In the genomic region with DNA sequence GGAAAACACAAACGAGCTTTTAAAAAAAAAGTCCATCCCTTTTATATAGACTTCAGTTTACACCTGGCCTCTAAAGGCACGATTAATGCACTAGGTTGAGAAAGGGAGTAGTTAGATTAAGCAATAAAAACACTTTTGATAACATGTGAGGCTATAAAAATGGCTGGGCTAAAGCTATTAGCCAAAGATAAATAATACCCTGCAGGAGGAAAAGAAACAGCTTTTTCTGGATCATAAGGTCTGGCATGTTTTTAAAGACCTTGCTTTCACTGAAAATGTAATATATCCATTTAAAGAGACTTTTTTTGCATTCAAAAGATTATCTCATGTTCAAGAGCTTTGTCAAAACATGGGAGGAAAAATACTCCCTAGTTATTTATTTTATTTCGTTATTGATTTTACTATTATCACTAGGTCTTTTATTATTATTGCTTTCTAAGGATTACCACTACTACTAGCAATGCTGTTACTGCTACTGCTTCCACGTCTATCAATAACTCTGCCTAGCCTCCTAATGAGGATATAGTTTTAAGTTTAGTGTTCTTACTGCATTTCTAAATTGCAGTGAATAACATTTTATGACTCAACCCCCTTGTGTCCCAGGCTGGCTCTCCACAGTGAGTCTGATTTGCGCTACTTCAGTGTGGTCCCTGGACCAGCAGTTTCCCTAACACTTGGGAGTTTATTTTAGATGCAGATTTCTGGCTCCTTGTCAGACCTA, we compare ENCODE assay signal across 18 cellular contexts.
DNase-seq lines count a peak whose midpoint lies in the region; ATAC-seq, FAIRE-seq and TF ChIP-seq lines count a peak whose summit lies in the region.
"Had no signal": no experiment of that assay in that cellular context is flagged by ENCODE, and none has a peak within 500 bp of the region (broad histone marks: within the 10 kb centered on the region; RNA-seq: fewer than 3 reads in every experiment).

No MANE protein-coding gene starts in this region.

- H3K36me3 Mint-ChIP-seq in endodermal cell (ENCODE audit: low read depth): no peaks in the 10 kb centered on the region
- no peaks in the 10 kb centered on the region for H3K36me3 Mint-ChIP-seq in stimulated activated memory B cell treated with anti-CD40 and anti-IgM and Interleukin-4, amounts not matched to agents 10 μg/mL and 1 μg/mL and 100 μg/mL, for 72 hours
- H3K36me3 Mint-ChIP-seq: CD8-positive, alpha-beta memory T cell; IgD-negative memory B cell; natural killer cell had no signal

- H3K4me3 Mint-ChIP-seq in endodermal cell: no peak overlapping the region
- no peak overlapping the region for H3K4me3 Mint-ChIP-seq in stimulated activated memory B cell treated with anti-CD40 and anti-IgM and Interleukin-4, amounts not matched to agents 10 μg/mL and 1 μg/mL and 100 μg/mL, for 72 hours
- H3K4me3 Mint-ChIP-seq: CD8-positive, alpha-beta memory T cell; effector memory CD8-positive, alpha-beta T cell; natural killer cell; stimulated activated naive CD8-positive, alpha-beta T cell treated with anti-CD3 and anti-CD28 coated beads, Interleukin-15, amount 100 ng/mL, for 72 hours had no signal

- H3K9me3 ChIP-seq in right atrium auricular region: no peaks in the 10 kb centered on the region
- no peaks in the 10 kb centered on the region for H3K9me3 ChIP-seq in endodermal cell (ENCODE audit: control insufficient read depth, low read length)
- H3K9me3 ChIP-seq: SJCRH30 had no signal

- H3K4me1 ChIP-seq in right atrium auricular region (peaks cover 0 to 13% of the 10 kb centered on the region in 2 donors), endodermal cell (ENCODE audit: control insufficient read depth, insufficient read depth, low read length) (no peaks in the 10 kb centered on the region)
- H3K4me1 ChIP-seq: SJCRH30 had no signal

- intact Hi-C loops in Right ventricle myocardium superior (cut with DNase I): no loop called here

- H3K27ac Mint-ChIP-seq in endodermal cell: no peak overlapping the region
- no peak overlapping the region for H3K27ac Mint-ChIP-seq in stimulated activated memory B cell treated with anti-CD40 and anti-IgM and Interleukin-4, amounts not matched to agents 10 μg/mL and 1 μg/mL and 100 μg/mL, for 72 hours
- H3K27ac Mint-ChIP-seq: CD8-positive, alpha-beta memory T cell; effector memory CD8-positive, alpha-beta T cell; IgD-negative memory B cell; natural killer cell; stimulated activated naive CD8-positive, alpha-beta T cell treated with anti-CD3 and anti-CD28 coated beads, Interleukin-15, amount 100 ng/mL, for 72 hours had no signal

- no peak overlapping the region for H3K9ac ChIP-seq in endodermal cell (ENCODE audit: extremely low read depth, low read length, poor library complexity, severe bottlenecking)

- H3K36me3 ChIP-seq in right atrium auricular region: no peaks in the 10 kb centered on the region
- no peaks in the 10 kb centered on the region for H3K36me3 ChIP-seq in endodermal cell (ENCODE audit: control insufficient read depth, insufficient read depth, low read length)
- H3K36me3 ChIP-seq: SJCRH30 had no signal

- FAIRE-seq in RCC 7860 (lab: Jason Lieb, UNC): no peak

- H3K27me3 ChIP-seq in right atrium auricular region: no peaks in the 10 kb centered on the region
- H3K27me3 ChIP-seq in endodermal cell (ENCODE audit: control insufficient read depth, insufficient read depth, low read length, poor library complexity, severe bottlenecking): no peaks in the 10 kb centered on the region
- H3K27me3 ChIP-seq: SJCRH30 had no signal

- no peak overlapping the region for H3K4me3 ChIP-seq in right atrium auricular region
- no peak overlapping the region for H3K4me3 ChIP-seq in choroid plexus epithelial cell (ENCODE audit: low read depth, low read length)
- no peak overlapping the region for H3K4me3 ChIP-seq in endodermal cell (ENCODE audit: low read length)
- H3K4me3 ChIP-seq: SJCRH30 had no signal

- H3K27ac ChIP-seq in right atrium auricular region (no peak overlapping the region), endodermal cell (ENCODE audit: low read depth, low read length) (no peak overlapping the region)
- H3K27ac ChIP-seq: SJCRH30 had no signal

- TF ChIP-seq CTCF in right atrium auricular region (IDR thresholded peaks at IDR 0.05) (no peak), choroid plexus epithelial cell (conservative IDR thresholded peaks at IDR 0.05; ENCODE audit: low read depth, low read length) (no peak), endodermal cell (conservative IDR thresholded peaks at IDR 0.05) (no peak)

- H3K9me3 Mint-ChIP-seq in endodermal cell: peaks cover 6% of the 10 kb centered on the region
- H3K9me3 Mint-ChIP-seq in stimulated activated memory B cell treated with anti-CD40 and anti-IgM and Interleukin-4, amounts not matched to agents 10 μg/mL and 1 μg/mL and 100 μg/mL, for 72 hours: no peaks in the 10 kb centered on the region
- H3K9me3 Mint-ChIP-seq: IgD-negative memory B cell; natural killer cell; stimulated activated naive CD8-positive, alpha-beta T cell treated with anti-CD3 and anti-CD28 coated beads, Interleukin-15, amount 100 ng/mL, for 72 hours had no signal

- H3K4me1 Mint-ChIP-seq in endodermal cell: peaks cover 3% of the 10 kb centered on the region
- H3K4me1 Mint-ChIP-seq in stimulated activated memory B cell treated with anti-CD40 and anti-IgM and Interleukin-4, amounts not matched to agents 10 μg/mL and 1 μg/mL and 100 μg/mL, for 72 hours: no peaks in the 10 kb centered on the region
- H3K4me1 Mint-ChIP-seq: CD8-positive, alpha-beta memory T cell; IgD-negative memory B cell; natural killer cell; stimulated activated naive CD8-positive, alpha-beta T cell treated with anti-CD3 and anti-CD28 coated beads, Interleukin-15, amount 100 ng/mL, for 72 hours had no signal

- ATAC-seq in Right ventricle myocardium superior (ENCODE audit: poor library complexity) (peak; percentile 73), left lobe of liver (peak; percentile 77)
- ATAC-seq in stimulated activated memory B cell treated with anti-CD40 and anti-IgM and Interleukin-4, amounts not matched to agents 10 μg/mL and 1 μg/mL and 100 μg/mL, for 72 hours: no peak
- ATAC-seq: effector memory CD8-positive, alpha-beta T cell; natural killer cell; stimulated activated naive CD8-positive, alpha-beta T cell treated with anti-CD3 and anti-CD28 coated beads, Interleukin-15, amount 100 ng/mL, for 72 hours had no signal

- WGBS in endodermal cell (ENCODE audit: insufficient coverage in 1 of 2, insufficient read length in 1 of 2), 2 experiments: 85% methylated on average over 3 of the region's 5 CpGs; no CpG with 5 or more reads in 1 of the 2 experiments

- DNase-seq in Right ventricle myocardium superior (no peak), right atrium auricular region (ENCODE audit: low spot score) (no peak), choroid plexus epithelial cell (ENCODE audit: low read depth) (peak; percentile 25), left lobe of liver (ENCODE audit: low spot score) (no peak), anterior cingulate cortex (lab: John Stamatoyannopoulos, UW) (no peak), endodermal cell (no peak), RCC 7860 (ENCODE audit: low spot score) (no peak)
- DNase-seq: activated CD4-positive, alpha-beta T cell treated with anti-CD3 and anti-CD28 coated beads, Interleukin-2, amount 50 U/mL, for 48 hours; CD8-positive, alpha-beta memory T cell; effector memory CD8-positive, alpha-beta T cell; glutamatergic neuron; natural killer cell; NCI-H1694 treated with DMSO at 0.1 percent for 48 hours; SJCRH30; stimulated activated naive CD8-positive, alpha-beta T cell treated with anti-CD3 and anti-CD28 coated beads, Interleukin-15, amount 100 ng/mL, for 72 hours; T1000 had no signal

- H3K27me3 Mint-ChIP-seq in endodermal cell (ENCODE audit: insufficient read depth): no peaks in the 10 kb centered on the region
- no peaks in the 10 kb centered on the region for H3K27me3 Mint-ChIP-seq in stimulated activated memory B cell treated with anti-CD40 and anti-IgM and Interleukin-4, amounts not matched to agents 10 μg/mL and 1 μg/mL and 100 μg/mL, for 72 hours
- H3K27me3 Mint-ChIP-seq: CD8-positive, alpha-beta memory T cell; effector memory CD8-positive, alpha-beta T cell; stimulated activated naive CD8-positive, alpha-beta T cell treated with anti-CD3 and anti-CD28 coated beads, Interleukin-15, amount 100 ng/mL, for 72 hours had no signal
